ENCODE assay signal across 8 cellular contexts in genomic region chr15:72272213-72272996, GRCh38. TPM values are rescaled to one million over a fixed set of nuclear protein-coding genes. Genes with fewer than 3 reads are reported as not detected.
DNase-seq lines count a peak whose midpoint lies in the region; ATAC-seq and TF ChIP-seq lines count a peak whose summit lies in the region.

Gene PARP6 (minus strand): TSS chr15:72272554. CDS start chr15:72267477, 5,077 bp downstream.

- peak within 1 kb of the TSS; percentile 96 for H2AFZ ChIP-seq in IMR-90 (replicated peaks; ENCODE audit: low read length, poor library complexity)

- CTCF ChIA-PET in IMR-90 (lab: Yijun Ruan, JAX), result no interaction called here

- H3K27me3 Mint-ChIP-seq in activated T-cell treated with anti-CD3 and anti-CD28 coated beads, Interleukin-2, amount 50 U/mL, for 24 hours, result no peaks in the 10 kb centered on the region

- H2BK5ac ChIP-seq in IMR-90 (ENCODE audit: low read depth, low read length, poor library complexity, severe bottlenecking), result peak within 1 kb of the TSS; percentile 51

- dilution Hi-C loops in IMR-90 (cut with HindIII; ENCODE audit: low sequenced_read_pairs, unreplicated experiment), result no loop called here

- peak within 1 kb of the TSS; percentile 68 for H4K5ac ChIP-seq in IMR-90 (ENCODE audit: low read depth, low read length)

- in situ Hi-C loops in IMR-90 (cut with MboI; ENCODE audit: low sequenced_read_pairs), result no loop called here

- H3K4ac ChIP-seq in IMR-90 (ENCODE audit: low read depth, low read length), result peak within 1 kb of the TSS; percentile 69

- H3K23ac ChIP-seq in IMR-90 (ENCODE audit: low read depth, low read length), result peak within 1 kb of the TSS; percentile 52

- H3K4me2 ChIP-seq in IMR-90 (ENCODE audit: low read depth, low read length), result peak within 1 kb of the TSS; percentile 93

- peak within 1 kb of the TSS; percentile 54 for H3K14ac ChIP-seq in IMR-90 (replicated peaks; ENCODE audit: low read depth, low read length)

- TF ChIP-seq POLR2A in IMR-90 (IDR thresholded peaks at IDR 0.05; ENCODE audit: low read depth, low read length) (peak; percentile 77), erythroblast (IDR thresholded peaks at IDR 0.05; ENCODE audit: low read length) (peak; percentile 25)

- H3K79me1 ChIP-seq in IMR-90 (ENCODE audit: low read depth in 1 of 2, low read length in 2 of 2), result peaks cover 23 to 32% of the 10 kb centered on the region in 2 experiments

- H2AK5ac ChIP-seq in IMR-90 (ENCODE audit: low read depth, low read length), result no peak within 1 kb of the TSS; the same call in 1 of the 2 replicates

- H3K4me1 ChIP-seq in IMR-90 (ENCODE audit: control insufficient read depth, insufficient read depth, low read length) (no peaks in the 10 kb centered on the region), mucosa of stomach (ENCODE audit: control insufficient read depth, insufficient read depth, low read length) (peaks cover 6% of the 10 kb centered on the region)

- H3K27me3 ChIP-seq in IMR-90 (ENCODE audit: control insufficient read depth, insufficient read depth, low read length) (peaks cover 1% of the 10 kb centered on the region; the same call in 1 of the 2 replicates), mucosa of stomach (ENCODE audit: control insufficient read depth, insufficient read depth, low read length) (no peaks in the 10 kb centered on the region)

- H3K56ac ChIP-seq in IMR-90 (ENCODE audit: extremely low read depth, insufficient read depth, low read length), result peak within 1 kb of the TSS; percentile 51

- H3K18ac ChIP-seq in IMR-90 (ENCODE audit: low read depth, low read length), result peak within 1 kb of the TSS; percentile 8

- peaks cover 4% of the 10 kb centered on the region; the same call in 1 of the 2 replicates for H3K9me1 ChIP-seq in IMR-90 (ENCODE audit: insufficient read depth, low read length)

- peaks cover 1% of the 10 kb centered on the region for H3K36me3 ChIP-seq in IMR-90 (ENCODE audit: control insufficient read depth, insufficient read depth, low read length)
- no peaks in the 10 kb centered on the region for H3K36me3 ChIP-seq in mucosa of stomach (ENCODE audit: control insufficient read depth, insufficient read depth, low read length)

- H2BK120ac ChIP-seq in IMR-90 (ENCODE audit: low read depth, low read length), result no peak within 1 kb of the TSS

- H3K27ac ChIP-seq in IMR-90 (ENCODE audit: insufficient read depth, low read length), result peak within 1 kb of the TSS; percentile 45

- no peaks in the 10 kb centered on the region for H3K9me3 Mint-ChIP-seq in activated T-cell treated with anti-CD3 and anti-CD28 coated beads, Interleukin-2, amount 50 U/mL, for 24 hours

- H3K4me3 Mint-ChIP-seq in activated T-cell treated with anti-CD3 and anti-CD28 coated beads, Interleukin-2, amount 50 U/mL, for 24 hours, result peak within 1 kb of the TSS; percentile 92

- peaks cover 38% of the 10 kb centered on the region for H3K4me1 Mint-ChIP-seq in activated T-cell treated with anti-CD3 and anti-CD28 coated beads, Interleukin-2, amount 50 U/mL, for 24 hours (ENCODE audit: low read depth)

- 0% methylated on average over 37 of the region's 82 CpGs; no CpG with 5 or more reads in 1 of the 2 experiments for WGBS in IMR-90 (ENCODE audit: extremely low coverage in 2 of 2, insufficient read length in 1 of 2), 2 experiments

- ATAC-seq in GM21528 (IDR thresholded peaks at IDR 0.05; ENCODE audit: low FRiP score, unreplicated experiment), result peak; percentile 93
- peak; percentile 99 for ATAC-seq in IMR-90 (ENCODE audit: low read depth)

- H2BK15ac ChIP-seq in IMR-90 (ENCODE audit: low read depth, low read length), result no peak within 1 kb of the TSS

- H2AK9ac ChIP-seq in IMR-90 (replicated peaks; ENCODE audit: low read depth, low read length, poor library complexity), result peak within 1 kb of the TSS; percentile 84

- H3K9ac ChIP-seq in IMR-90 (ENCODE audit: low read depth, low read length) (peak within 1 kb of the TSS; percentile 78), mucosa of stomach (ENCODE audit: low read length) (peak within 1 kb of the TSS; percentile 86)

- no peaks in the 10 kb centered on the region; the same call in 1 of the 2 replicates for H4K20me1 ChIP-seq in IMR-90 (ENCODE audit: insufficient read depth, low read length)

- H3K9me3 ChIP-seq in IMR-90 (ENCODE audit: control insufficient read depth, insufficient read depth, low read length) (no peaks in the 10 kb centered on the region), mucosa of stomach (ENCODE audit: control insufficient read depth, low read length) (no peaks in the 10 kb centered on the region)

- H4K91ac ChIP-seq in IMR-90 (ENCODE audit: insufficient read depth, low read depth, low read length), result peak within 1 kb of the TSS; percentile 55

- peak; percentile 67 for TF ChIP-seq CTCF in IMR-90 (conservative IDR thresholded peaks at IDR 0.05; ENCODE audit: low read depth, low read length)

- peaks cover 38% of the 10 kb centered on the region for H3K36me3 Mint-ChIP-seq in activated T-cell treated with anti-CD3 and anti-CD28 coated beads, Interleukin-2, amount 50 U/mL, for 24 hours (ENCODE audit: low read depth)

- TF ChIP-seq RAD21 in IMR-90 (IDR thresholded peaks at IDR 0.05; ENCODE audit: low read length), result peak; percentile 1; the same call in 1 of the 2 replicates

- H3K4me3 ChIP-seq in IMR-90 (ENCODE audit: insufficient read depth, low read depth, low read length), result peak within 1 kb of the TSS; percentile 80
- peak within 1 kb of the TSS; percentile 42 for H3K4me3 ChIP-seq in mucosa of stomach (ENCODE audit: low read length)

- POLR2A ChIA-PET in IMR-90 (lab: Charles Lee; ENCODE audit: unreplicated experiment), result no interaction called here

- DNase-seq in DMS153 (lab: John Stamatoyannopoulos, UW), result peak; percentile 89
- peak; percentile 97 for DNase-seq in IMR-90
- DNase-seq in OCI-M2 (lab: John Stamatoyannopoulos, UW; ENCODE audit: unreplicated experiment), result peak; percentile 53
- peak; percentile 98 for DNase-seq in activated T-cell treated with anti-CD3 and anti-CD28 coated beads, Interleukin-2, amount 50 U/mL, for 24 hours
- peak; percentile 80 to 86 for DNase-seq in erythroblast (lab: John Stamatoyannopoulos, UW)
- DNase-seq in stimulated activated CD8-positive, alpha-beta memory T cell treated with anti-CD3 and anti-CD28 coated beads, Interleukin-7, amount 100 ng/mL, for 1 hour (ENCODE audit: low read depth in 2 of 2), result peak; percentile 96 to 97

- intact Hi-C loops in IMR-90 (cut with micrococcal nuclease), result loop anchor here (5.0 kb wide), 1 partner anchor 75 kb away; the partner anchor contains the start of gene GRAMD2A

- peak within 1 kb of the TSS; percentile 93 for H3K27ac Mint-ChIP-seq in activated T-cell treated with anti-CD3 and anti-CD28 coated beads, Interleukin-2, amount 50 U/mL, for 24 hours

- BruUV-seq in IMR-90 (replicated peaks; lab: Mats Ljungman, UMichigan), result no TSS peak

- peak within 1 kb of the TSS; percentile 92 to 98 for H4K8ac ChIP-seq in IMR-90 (ENCODE audit: low read depth in 2 of 2, low read length in 2 of 2)

- 0 out of 2 replicates have a peak within 1 kb of the TSS, but pooled peaks have one; percentile 1 for H2BK20ac ChIP-seq in IMR-90 (ENCODE audit: low read depth, low read length)

TF ChIP-seq in IMR-90, 13 proteins besides CTCF, POLR2A, EP300 and RAD21:
- TF ChIP-seq RFX5 (IDR thresholded peaks at IDR 0.05; ENCODE audit: low read depth, low read length) (no peak), SMC3 (IDR thresholded peaks at IDR 0.05; ENCODE audit: low read depth, low read length) (0 out of 2 replicates have a peak, but pooled peaks have one; percentile 16), MAZ (IDR thresholded peaks at IDR 0.05; ENCODE audit: borderline replicate concordance, low read depth, low read length) (peak; percentile 60; the same call in 1 of the 2 replicates), CEBPB (IDR thresholded peaks at IDR 0.05; ENCODE audit: low read depth, low read length) (no peak), MAFK (IDR thresholded peaks at IDR 0.05; ENCODE audit: low read depth, low read length) (no peak), MXI1 (IDR thresholded peaks at IDR 0.05; ENCODE audit: borderline replicate concordance, low read depth, low read length) (peak; percentile 78; the same call in 1 of the 2 replicates), FOS (IDR thresholded peaks at IDR 0.05; ENCODE audit: low read depth, low read length) (0 out of 2 replicates have a peak, but pooled peaks have one; percentile 14), RCOR1 (IDR thresholded peaks at IDR 0.05; ENCODE audit: insufficient replicate concordance, low read length) (no peak), USF2 (IDR thresholded peaks at IDR 0.05; ENCODE audit: low read depth, low read length) (peak; percentile 98), CHD1 (IDR thresholded peaks at IDR 0.05; ENCODE audit: low read depth, low read length) (no peak), NFE2L2 (IDR thresholded peaks at IDR 0.05; ENCODE audit: low read depth, low read length) (no peak), BHLHE40 (IDR thresholded peaks at IDR 0.05; ENCODE audit: low read depth, low read length) (peak; percentile 82)

RNA-seq across cellular contexts. Expression of gene PARP6, which starts in this region (rescaled TPM):
- 10.0 and 13.4 TPM in 2 replicates for total RNA-seq in IMR-90 (2012; rRNA removed)
- polyA plus RNA-seq in IMR-90 (2012; rRNA removed), result 44.7 and 45.1 TPM in 2 replicates
- polyA plus RNA-seq in IMR-90 (2012; cell fraction: cytosol; rRNA removed), result 12.9 and 33.6 TPM in 2 replicates
- 188 and 399 TPM in 2 replicates for polyA plus RNA-seq in IMR-90 (2012; cell fraction: nucleus; rRNA removed; ENCODE audit: low replicate concordance)

Comparison
In these comparisons a context has a peak if more than half of its experiments do, and no peak if none do; other contexts are left out.
1. Peak in every context shown above with its lines: DNase-seq, ATAC-seq, H3K4me3 ChIP-seq and H3K27ac ChIP-seq.